ENCODE assay signal across 1 cellular context in genomic region chr12:8241917-8242622, GRCh38.
TF ChIP-seq lines count a peak whose summit lies in the region.
"Not testable (repeated sequence)": the region's sequence is repeated elsewhere in the genome, so short reads cannot be mapped to it uniquely, and the experiment has no call there.

No MANE protein-coding gene starts in this region.

TF ChIP-seq in K562, 482 proteins besides CTCF, POLR2A, EP300 and RAD21:
- TF ChIP-seq CEBPG (CRISPR knock-in tag; IDR thresholded peaks at IDR 0.05): not testable (repeated sequence)
- TF ChIP-seq CEBPG (tag; conservative IDR thresholded peaks at IDR 0.05 in 1 of 2, IDR thresholded peaks at IDR 0.05 in 1 of 2): 0 out of 4 replicates have a peak, but pooled peaks of 1 of the 2 experiments have one; percentile 28
- 0 out of 2 replicates have a peak, but pooled peaks have one; percentile 5 for TF ChIP-seq SP1 (CRISPR knock-in tag; IDR thresholded peaks at IDR 0.05)
- peak; percentile 23; the same call in 1 of the 2 replicates for TF ChIP-seq L3MBTL2 (IDR thresholded peaks at IDR 0.05)
- TF ChIP-seq NRF1 (conservative IDR thresholded peaks at IDR 0.05 in 1 of 2, IDR thresholded peaks at IDR 0.05 in 1 of 2): peak; percentile 17 to 32; a peak in 2 of 4 replicates
- TF ChIP-seq MAX (CRISPR knock-in tag; IDR thresholded peaks at IDR 0.05): peak; percentile 8; the same call in 1 of the 2 replicates
- TF ChIP-seq MAZ (CRISPR knock-in tag; conservative IDR thresholded peaks at IDR 0.05 in 1 of 2, IDR thresholded peaks at IDR 0.05 in 1 of 2): 0 out of 4 replicates have a peak, but pooled peaks of 1 of the 2 experiments have one; percentile 30
